Comparison of ENCODE assay signal across 7 cellular contexts in genomic region chr3:48661501-48662139, GRCh38. TPM values are rescaled to one million over a fixed set of nuclear protein-coding genes. Genes with fewer than 3 reads are reported as not detected.
DNase-seq lines count a peak whose midpoint lies in the region; ATAC-seq and TF ChIP-seq lines count a peak whose summit lies in the region.

No MANE protein-coding gene starts in this region.

- H3K4me1 Mint-ChIP-seq in chondrocyte (ENCODE audit: low read depth) = peaks cover 19% of the 10 kb centered on the region

- no peaks in the 10 kb centered on the region for H3K27me3 Mint-ChIP-seq in chondrocyte (ENCODE audit: low read depth)

- no peak for TF ChIP-seq CTCF in chondrocyte (IDR thresholded peaks at IDR 0.05)

- intact Hi-C loops in left colon (cut with DNase I, micrococcal nuclease) = no loop called here

- H3K27ac Mint-ChIP-seq in chondrocyte (ENCODE audit: unreplicated experiment) = no peak overlapping the region

- H3K36me3 Mint-ChIP-seq in chondrocyte (ENCODE audit: low read depth) = peaks cover 3% of the 10 kb centered on the region

- H3K4me3 Mint-ChIP-seq in chondrocyte (ENCODE audit: unreplicated experiment) = peak overlapping the region; percentile 67

- H3K9me3 Mint-ChIP-seq in chondrocyte (ENCODE audit: low read depth) = peaks cover 4% of the 10 kb centered on the region

- DNase-seq in activated CD4-positive, alpha-beta T cell treated with anti-CD3 and anti-CD28 coated beads for 24 hours (ENCODE audit: low read depth in 2 of 2) = peak; percentile 59 to 66
- DNase-seq in chondrocyte (ENCODE audit: low spot score) (peak; percentile 96), left colon (peak; percentile 42 to 71)
- peak; percentile 78 for DNase-seq in stimulated activated CD4-positive, alpha-beta T cell treated with anti-CD3 and anti-CD28 coated beads, Interleukin-4, amount 100 ng/mL, for 24 hours

- ATAC-seq in HG03354 (IDR thresholded peaks at IDR 0.05; ENCODE audit: poor library complexity, severe bottlenecking, unreplicated experiment) (peak; percentile 35), left colon (peak; percentile 12), HG03442 (IDR thresholded peaks at IDR 0.05; ENCODE audit: unreplicated experiment) (no peak), GM18520 (IDR thresholded peaks at IDR 0.05; ENCODE audit: unreplicated experiment) (no peak)

RNA-seq across cellular contexts. Expression of gene CELSR3, which starts 1.1 kb away (rescaled TPM):
- total RNA-seq in chondrocyte (9.6 to 11.4 TPM (median 10.5 TPM) in 3 replicates), left colon (1 to 10 TPM; 1.4 to 2.4 TPM)

RNA-seq across cellular contexts. Expression of gene NCKIPSD, which starts 24.1 kb away (rescaled TPM):
- 24.0 to 27.2 TPM (median 24.7 TPM) in 3 replicates for total RNA-seq in chondrocyte
- total RNA-seq in left colon = 10 to 100 TPM; 19.5 to 24.8 TPM

RNA-seq across cellular contexts. Expression of gene SLC26A6, which starts 26.4 kb away (rescaled TPM):
- total RNA-seq in chondrocyte (66.8 to 70.5 TPM (median 69.3 TPM) in 3 replicates), left colon (100 to 1,000 TPM; 116 to 121 TPM)

RNA-seq across cellular contexts. Expression of gene TMEM89, which starts 40.1 kb away (rescaled TPM):
- total RNA-seq in chondrocyte (0.70 TPM in 1 of 3 replicates, not detected in the others), left colon (1 to 10 TPM in 1 of 2 donors, under 1 TPM in 1; 0.84 to 2.2 TPM)

RNA-seq across cellular contexts. Expression of gene UQCRC1, which starts 52.2 kb away (rescaled TPM):
- total RNA-seq in chondrocyte (223 to 258 TPM (median 233 TPM) in 3 replicates), left colon (100 to 1,000 TPM; 613 to 797 TPM)

Comparison
In these comparisons a context has a peak if more than half of its experiments do, and no peak if none do; other contexts are left out.
1. ATAC-seq: peak in HG03354 (single experiment) and left colon (single experiment); none in HG03442 (single experiment) and GM18520 (single experiment).
2. Peak in every context shown above with its lines, with median percentiles within 50 percentile points of each other: DNase-seq.